Comparison of ENCODE assay signal across 16 cellular contexts in the genomic region with DNA sequence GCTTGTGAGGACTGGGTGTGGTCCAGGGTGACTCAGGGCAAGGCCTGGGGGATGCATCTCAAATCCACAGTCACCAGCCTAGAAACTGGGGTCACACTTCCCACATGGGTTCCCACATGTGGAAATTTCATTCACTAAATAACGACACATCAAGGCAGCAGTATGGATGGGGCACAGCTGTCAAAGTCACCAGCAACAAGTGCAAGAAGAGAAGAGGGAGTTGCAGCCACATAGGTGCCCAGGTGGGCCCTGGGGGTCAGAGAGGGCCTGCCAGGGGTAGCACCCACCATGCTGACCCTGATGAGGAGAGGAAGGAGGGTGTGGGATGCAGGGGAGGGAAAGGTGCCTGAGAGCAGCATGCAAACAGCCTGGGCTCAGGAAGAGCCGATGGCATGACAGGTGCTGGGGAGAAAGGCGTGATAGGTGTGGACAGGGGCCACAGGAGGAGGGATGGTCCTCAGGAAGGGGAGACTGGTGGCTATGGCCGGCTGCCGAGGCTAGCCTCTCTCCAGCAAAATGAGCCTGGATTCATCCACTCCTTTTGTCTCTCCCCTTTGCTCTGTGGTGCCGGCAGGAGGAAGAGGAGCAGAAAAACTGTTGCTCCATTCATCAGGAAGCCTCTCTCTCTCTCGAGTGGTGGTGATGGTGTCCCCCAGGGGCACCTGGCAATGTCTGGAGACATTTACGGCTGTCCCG. TPM values are rescaled to one million over a fixed set of nuclear protein-coding genes. Genes with fewer than 3 reads are reported as not detected.
DNase-seq lines count a peak whose midpoint lies in the region; ATAC-seq and TF ChIP-seq lines count a peak whose summit lies in the region.
"Had no signal": no experiment of that assay in that cellular context is flagged by ENCODE, and none has a peak within 500 bp of the region (broad histone marks: within the 10 kb centered on the region; RNA-seq: fewer than 3 reads in every experiment).

No MANE protein-coding gene starts in this region.

- BruUV-seq in Caco-2 (replicated peaks; lab: Mats Ljungman, UMichigan) = no TSS peak

- H3K27me3 Mint-ChIP-seq in T-helper 2 cell treated with Interferon-gamma antibody and Interleukin-4, amounts not matched to agents 5 μg/mL and 100 μg/mL, for 36 hours (ENCODE audit: low read depth) = peaks cover 28% of the 10 kb centered on the region
- peaks cover 21% of the 10 kb centered on the region for H3K27me3 Mint-ChIP-seq in Caco-2 (ENCODE audit: insufficient read depth, unreplicated experiment)
- peaks cover 10% of the 10 kb centered on the region for H3K27me3 Mint-ChIP-seq in activated naive CD8-positive, alpha-beta T cell treated with anti-CD3 and anti-CD28 coated beads, Interleukin-2, amount 50 U/mL, for 24 hours
- H3K27me3 Mint-ChIP-seq in natural killer cell treated with Interleukin-12 subunit alpha and Interleukin-12 subunit beta and Interleukin-15 and Interleukin-18, amount 100 ng/mL, for 72 hours = peaks cover 0 to 7% of the 10 kb centered on the region in 2 donors

- no peak for TF ChIP-seq CTCF in Caco-2 (IDR thresholded peaks at IDR 0.05; ENCODE audit: insufficient read depth in 1 of 2, low read depth in 1 of 2, low read length in 1 of 2, severe bottlenecking in 1 of 2, unreplicated experiment in 1 of 2)
- TF ChIP-seq CTCF in colonic mucosa (IDR thresholded peaks at IDR 0.05) = no peak

- intact Hi-C loops in Caco-2 (cut with micrococcal nuclease; ENCODE audit: unreplicated experiment) = no loop called here
- intact Hi-C loops in colonic mucosa (cut with DNase I) = no loop called here

- no peak for ATAC-seq in activated naive CD8-positive, alpha-beta T cell treated with anti-CD3 and anti-CD28 coated beads, Interleukin-2, amount 50 U/mL, for 24 hours
- ATAC-seq in natural killer cell treated with Interleukin-12 subunit alpha and Interleukin-12 subunit beta and Interleukin-15 and Interleukin-18, amount 100 ng/mL, for 72 hours = no peak
- no peak for ATAC-seq in activated CD4-positive, CD25-positive, alpha-beta regulatory T cell treated with anti-CD3 and anti-CD28 coated beads, Interleukin-2, amount 50 U/mL, for 24 hours
- no peak for ATAC-seq in GM21529 (IDR thresholded peaks at IDR 0.05; ENCODE audit: unreplicated experiment)

- H3K36me3 Mint-ChIP-seq in T-helper 2 cell treated with Interferon-gamma antibody and Interleukin-4, amounts not matched to agents 5 μg/mL and 100 μg/mL, for 36 hours (ENCODE audit: low read depth) = no peaks in the 10 kb centered on the region
- H3K36me3 Mint-ChIP-seq in Caco-2 (ENCODE audit: insufficient read depth, unreplicated experiment) = peaks cover 6% of the 10 kb centered on the region
- no peaks in the 10 kb centered on the region for H3K36me3 Mint-ChIP-seq in activated naive CD8-positive, alpha-beta T cell treated with anti-CD3 and anti-CD28 coated beads, Interleukin-2, amount 50 U/mL, for 24 hours (ENCODE audit: low read depth)
- H3K36me3 Mint-ChIP-seq in natural killer cell treated with Interleukin-12 subunit alpha and Interleukin-12 subunit beta and Interleukin-15 and Interleukin-18, amount 100 ng/mL, for 72 hours = no peaks in the 10 kb centered on the region

- H3K27me3 ChIP-seq in Caco-2 (replicated peaks; ENCODE audit: control insufficient read depth, insufficient read depth, low read length) (no peaks in the 10 kb centered on the region; the same call in 1 of the 2 replicates), colonic mucosa (peaks cover 9% of the 10 kb centered on the region)
- H3K27me3 ChIP-seq: ascending aorta had no signal

- CTCF ChIA-PET in Caco-2 (lab: Charles Lee) = no interaction called here

- H3K4me1 Mint-ChIP-seq in T-helper 2 cell treated with Interferon-gamma antibody and Interleukin-4, amounts not matched to agents 5 μg/mL and 100 μg/mL, for 36 hours (ENCODE audit: low read depth) = peaks cover 4% of the 10 kb centered on the region
- H3K4me1 Mint-ChIP-seq in Caco-2 (ENCODE audit: low read depth, unreplicated experiment) = no peaks in the 10 kb centered on the region
- H3K4me1 Mint-ChIP-seq in activated naive CD8-positive, alpha-beta T cell treated with anti-CD3 and anti-CD28 coated beads, Interleukin-2, amount 50 U/mL, for 24 hours = no peaks in the 10 kb centered on the region
- peaks cover 0 to 10% of the 10 kb centered on the region in 2 donors for H3K4me1 Mint-ChIP-seq in natural killer cell treated with Interleukin-12 subunit alpha and Interleukin-12 subunit beta and Interleukin-15 and Interleukin-18, amount 100 ng/mL, for 72 hours (ENCODE audit: low read depth in 2 of 2)

- H3K27ac Mint-ChIP-seq in T-helper 2 cell treated with Interferon-gamma antibody and Interleukin-4, amounts not matched to agents 5 μg/mL and 100 μg/mL, for 36 hours = no peak overlapping the region
- H3K27ac Mint-ChIP-seq in Caco-2 (ENCODE audit: unreplicated experiment) = no peak overlapping the region
- no peak overlapping the region for H3K27ac Mint-ChIP-seq in activated naive CD8-positive, alpha-beta T cell treated with anti-CD3 and anti-CD28 coated beads, Interleukin-2, amount 50 U/mL, for 24 hours
- no peak overlapping the region for H3K27ac Mint-ChIP-seq in natural killer cell treated with Interleukin-12 subunit alpha and Interleukin-12 subunit beta and Interleukin-15 and Interleukin-18, amount 100 ng/mL, for 72 hours
- H3K27ac Mint-ChIP-seq: activated CD4-positive, alpha-beta T cell treated with anti-CD3 and anti-CD28 coated beads, Interleukin-2, amount 10 ng/mL, durations not matched to agents 7 days and 5 days had no signal

- H3K36me3 ChIP-seq in Caco-2 (ENCODE audit: control insufficient read depth, insufficient read depth, low read length) (no peaks in the 10 kb centered on the region), colonic mucosa (no peaks in the 10 kb centered on the region)
- H3K36me3 ChIP-seq: ascending aorta, prostate gland, transverse colon had no signal

- peak overlapping the region; percentile 77 for H3K4me3 Mint-ChIP-seq in T-helper 2 cell treated with Interferon-gamma antibody and Interleukin-4, amounts not matched to agents 5 μg/mL and 100 μg/mL, for 36 hours
- H3K4me3 Mint-ChIP-seq in Caco-2 (ENCODE audit: unreplicated experiment) = peak overlapping the region; percentile 78
- H3K4me3 Mint-ChIP-seq in activated naive CD8-positive, alpha-beta T cell treated with anti-CD3 and anti-CD28 coated beads, Interleukin-2, amount 50 U/mL, for 24 hours = peak overlapping the region; percentile 49
- H3K4me3 Mint-ChIP-seq in natural killer cell treated with Interleukin-12 subunit alpha and Interleukin-12 subunit beta and Interleukin-15 and Interleukin-18, amount 100 ng/mL, for 72 hours = peak overlapping the region; percentile 75

- H3K27ac ChIP-seq in colonic mucosa = no peak overlapping the region
- H3K27ac ChIP-seq: ascending aorta, prostate gland, transverse colon had no signal

- no peaks in the 10 kb centered on the region for H3K9me3 Mint-ChIP-seq in T-helper 2 cell treated with Interferon-gamma antibody and Interleukin-4, amounts not matched to agents 5 μg/mL and 100 μg/mL, for 36 hours
- H3K9me3 Mint-ChIP-seq in Caco-2 (ENCODE audit: unreplicated experiment) = no peaks in the 10 kb centered on the region
- H3K9me3 Mint-ChIP-seq in activated naive CD8-positive, alpha-beta T cell treated with anti-CD3 and anti-CD28 coated beads, Interleukin-2, amount 50 U/mL, for 24 hours = no peaks in the 10 kb centered on the region
- no peaks in the 10 kb centered on the region for H3K9me3 Mint-ChIP-seq in natural killer cell treated with Interleukin-12 subunit alpha and Interleukin-12 subunit beta and Interleukin-15 and Interleukin-18, amount 100 ng/mL, for 72 hours
- H3K9me3 Mint-ChIP-seq: activated CD4-positive, alpha-beta T cell treated with anti-CD3 and anti-CD28 coated beads, Interleukin-2, amount 10 ng/mL, durations not matched to agents 7 days and 5 days had no signal

- H3K4me3 ChIP-seq in Caco-2 (ENCODE audit: low read depth, low read length) (no peak overlapping the region), colonic mucosa (no peak overlapping the region)
- H3K4me3 ChIP-seq: ascending aorta, prostate gland had no signal

- POLR2A ChIA-PET in Caco-2 (lab: Charles Lee) = no interaction called here

- no peak overlapping the region for H3K9ac ChIP-seq in colonic mucosa (ENCODE audit: low read depth in 2 of 2, low read length in 2 of 2)

- no peak for DNase-seq in T-helper 2 cell treated with Interferon-gamma antibody and Interleukin-4, amounts not matched to agents 5 μg/mL and 100 μg/mL, for 36 hours (ENCODE audit: low spot score)
- no peak for DNase-seq in T-helper 2 cell
- DNase-seq in Caco-2 = no peak
- DNase-seq in activated naive CD8-positive, alpha-beta T cell treated with anti-CD3 and anti-CD28 coated beads, Interleukin-2, amount 50 U/mL, for 24 hours = no peak
- DNase-seq in natural killer cell treated with Interleukin-12 subunit alpha and Interleukin-12 subunit beta and Interleukin-15 and Interleukin-18, amount 100 ng/mL, for 72 hours (ENCODE audit: low spot score) = no peak
- DNase-seq in colonic mucosa = no peak
- DNase-seq: 8988T; activated CD4-positive, alpha-beta T cell treated with anti-CD3 and anti-CD28 coated beads, Interleukin-2, amount 10 ng/mL, durations not matched to agents 7 days and 5 days; GOT3; NCI-H1930; NCI-H446 treated with DMSO at 0.1 percent for 48 hours; transverse colon had no signal

- no peaks in the 10 kb centered on the region for H3K9me3 ChIP-seq in Caco-2
- no peaks in the 10 kb centered on the region for H3K9me3 ChIP-seq in colonic mucosa
- H3K9me3 ChIP-seq: ascending aorta, prostate gland, transverse colon had no signal

- H3K4me1 ChIP-seq in Caco-2 = no peaks in the 10 kb centered on the region
- peaks cover 4% of the 10 kb centered on the region for H3K4me1 ChIP-seq in colonic mucosa
- H3K4me1 ChIP-seq: prostate gland had no signal

RNA-seq across cellular contexts. Expression of gene DGCR6L, which starts 22.3 kb away (rescaled TPM):
- total RNA-seq in Caco-2 (2022) (30.9 and 37.4 TPM in 2 replicates), colonic mucosa (10 to 100 TPM; 27.0 to 35.6 TPM)
- total RNA-seq in natural killer cell treated with Interleukin-12 subunit alpha and Interleukin-12 subunit beta and Interleukin-15 and Interleukin-18, amount 100 ng/mL, for 72 hours = 10 to 100 TPM; 18.7 to 27.2 TPM

RNA-seq across cellular contexts. Expression of gene RTN4R, which starts 29.4 kb away (rescaled TPM):
- 10.7 and 11.1 TPM in 2 replicates for total RNA-seq in Caco-2 (2022)
- under 1 TPM; 0.48 to 0.78 TPM for total RNA-seq in natural killer cell treated with Interleukin-12 subunit alpha and Interleukin-12 subunit beta and Interleukin-15 and Interleukin-18, amount 100 ng/mL, for 72 hours
- 1 to 10 TPM; 6.1 to 8.5 TPM for total RNA-seq in colonic mucosa
